ENCODE assay signal across 8 cellular contexts in the genomic region with DNA sequence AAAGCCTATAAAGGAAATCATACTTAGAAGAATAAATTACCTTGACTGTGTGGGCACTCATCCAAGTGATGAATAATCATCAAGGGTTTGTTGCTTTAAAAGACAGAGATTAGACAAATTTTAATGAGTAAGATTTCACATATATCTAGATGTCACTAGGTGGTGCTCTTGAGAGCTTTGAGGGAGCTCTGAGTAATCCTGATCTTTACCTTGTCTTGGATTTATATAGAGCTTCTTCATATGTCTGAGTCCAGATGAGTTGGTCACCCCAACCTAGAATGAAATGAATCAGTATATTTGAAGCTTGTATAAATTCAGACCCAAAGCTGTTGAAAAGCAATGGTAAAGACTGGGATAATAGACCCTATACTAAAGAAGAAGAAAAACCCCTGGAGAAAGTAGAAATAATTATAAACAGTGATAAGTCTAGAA. TPM values are rescaled to one million over a fixed set of nuclear protein-coding genes. Genes with fewer than 3 reads are reported as not detected.
DNase-seq lines count a peak whose midpoint lies in the region; ATAC-seq and TF ChIP-seq lines count a peak whose summit lies in the region.

No MANE protein-coding gene starts in this region.

- TF ChIP-seq CTCF in NB4 (IDR thresholded peaks at IDR 0.05; ENCODE audit: low read depth, low read length): peak; percentile 52

- H3K36me3 ChIP-seq in CD8-positive, alpha-beta memory T cell (ENCODE audit: insufficient read depth, low read length): no peaks in the 10 kb centered on the region

- POLR2A ChIA-PET in CD8-positive, alpha-beta memory T cell (lab: Charles Lee): no interaction called here

- no peak overlapping the region for H3K4me3 Mint-ChIP-seq in CD8-positive, alpha-beta memory T cell

- no peak overlapping the region for H3K27ac Mint-ChIP-seq in CD8-positive, alpha-beta memory T cell

- H3K4me1 ChIP-seq in CD8-positive, alpha-beta memory T cell (ENCODE audit: insufficient read depth, low read length): no peaks in the 10 kb centered on the region

- H3K9me3 Mint-ChIP-seq in CD8-positive, alpha-beta memory T cell: no peaks in the 10 kb centered on the region

- peaks cover 0 to 5% of the 10 kb centered on the region in 2 donors for H3K27me3 Mint-ChIP-seq in CD8-positive, alpha-beta memory T cell

- H3K36me3 Mint-ChIP-seq in CD8-positive, alpha-beta memory T cell: no peaks in the 10 kb centered on the region

- no peaks in the 10 kb centered on the region for H3K27me3 ChIP-seq in CD8-positive, alpha-beta memory T cell (ENCODE audit: insufficient read depth, low read length, poor library complexity, severe bottlenecking)

- DNase-seq in DMS53 treated with DMSO at 0.1 percent for 48 hours (lab: John Stamatoyannopoulos, UW; ENCODE audit: unreplicated experiment) (peak; percentile 81), NB4 (ENCODE audit: low read depth) (peak; percentile 72), fibroblast of the conjunctiva (ENCODE audit: low read depth) (peak; percentile 51), renal cortical epithelial cell (ENCODE audit: low read depth) (peak; percentile 86)
- DNase-seq in central memory CD4-positive, alpha-beta T cell: no peak
- DNase-seq in CD8-positive, alpha-beta memory T cell: no peak

- ATAC-seq in GM21529 (IDR thresholded peaks at IDR 0.05; ENCODE audit: unreplicated experiment) (peak; percentile 72), SK-N-SH treated with all-trans-retinoic acid at 6 μM for 48 hours (peak; percentile 89)

- H3K27ac ChIP-seq in CD8-positive, alpha-beta memory T cell (ENCODE audit: low read depth, low read length): no peak overlapping the region

- CTCF ChIA-PET in CD8-positive, alpha-beta memory T cell (lab: Charles Lee): no interaction called here

- no peak overlapping the region for H3K4me3 ChIP-seq in NB4 (ENCODE audit: low read depth, low read length)
- H3K4me3 ChIP-seq in CD8-positive, alpha-beta memory T cell (ENCODE audit: low read length): no peak overlapping the region

- no peak for TF ChIP-seq POLR2A in NB4 (IDR thresholded peaks at IDR 0.05; ENCODE audit: extremely low read depth, insufficient read length)

- no peaks in the 10 kb centered on the region for H3K4me1 Mint-ChIP-seq in CD8-positive, alpha-beta memory T cell

- H3K9me3 ChIP-seq in CD8-positive, alpha-beta memory T cell (ENCODE audit: low read length): no peaks in the 10 kb centered on the region

TF ChIP-seq in SK-N-SH treated with all-trans-retinoic acid at 6 μM for 48 hours, 23 proteins besides CTCF, POLR2A, EP300 and RAD21:
- TF ChIP-seq OSR1 (CRISPR knock-in tag; IDR thresholded peaks at IDR 0.05) (no peak), ZFP30 (CRISPR knock-in tag; IDR thresholded peaks at IDR 0.05) (no peak), SNAI2 (CRISPR knock-in tag; IDR thresholded peaks at IDR 0.05) (no peak), ISL1 (CRISPR knock-in tag; IDR thresholded peaks at IDR 0.05) (0 out of 2 replicates have a peak, but pooled peaks have one; percentile 27)
- TF ChIP-seq, protein P1, sequence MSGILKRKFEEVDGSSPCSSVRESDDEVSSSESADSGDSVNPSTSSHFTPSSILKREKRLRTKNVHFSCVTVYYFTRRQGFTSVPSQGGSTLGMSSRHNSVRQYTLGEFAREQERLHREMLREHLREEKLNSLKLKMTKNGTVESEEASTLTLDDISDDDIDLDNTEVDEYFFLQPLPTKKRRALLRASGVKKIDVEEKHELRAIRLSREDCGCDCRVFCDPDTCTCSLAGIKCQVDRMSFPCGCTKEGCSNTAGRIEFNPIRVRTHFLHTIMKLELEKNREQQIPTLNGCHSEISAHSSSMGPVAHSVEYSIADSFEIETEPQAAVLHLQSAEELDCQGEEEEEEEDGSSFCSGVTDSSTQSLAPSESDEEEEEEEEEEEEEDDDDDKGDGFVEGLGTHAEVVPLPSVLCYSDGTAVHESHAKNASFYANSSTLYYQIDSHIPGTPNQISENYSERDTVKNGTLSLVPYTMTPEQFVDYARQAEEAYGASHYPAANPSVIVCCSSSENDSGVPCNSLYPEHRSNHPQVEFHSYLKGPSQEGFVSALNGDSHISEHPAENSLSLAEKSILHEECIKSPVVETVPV (CRISPR knock-in tag; IDR thresholded peaks at IDR 0.05): no peak

RNA-seq across cellular contexts. Expression of a gene that starts 3.7 kb away (rescaled TPM):
- total RNA-seq in renal cortical epithelial cell: 18.6 and 29.0 TPM in 2 replicates
- total RNA-seq in CD8-positive, alpha-beta memory T cell: not detected
- not detected for polyA plus RNA-seq in CD8-positive, alpha-beta memory T cell

RNA-seq across cellular contexts. Expression of a gene that starts 47.6 kb away (rescaled TPM):
- 52.6 and 89.1 TPM in 2 replicates for total RNA-seq in renal cortical epithelial cell
- total RNA-seq in CD8-positive, alpha-beta memory T cell: under 1 TPM; 0.66 to 0.97 TPM
- not detected for polyA plus RNA-seq in CD8-positive, alpha-beta memory T cell

Comparison
In these comparisons a context has a peak if more than half of its experiments do, and no peak if none do; other contexts are left out.
1. DNase-seq: peak in DMS53 treated with DMSO at 0.1 percent for 48 hours (single experiment), NB4 (single experiment), fibroblast of the conjunctiva (single experiment) and renal cortical epithelial cell (single experiment); none in central memory CD4-positive, alpha-beta T cell (single experiment) and CD8-positive, alpha-beta memory T cell (0 of 5).
2. RNA of a gene that starts 3.7 kb away (total RNA-seq): 18.6 to 29.0 TPM in renal cortical epithelial cell; not detected in CD8-positive, alpha-beta memory T cell; every median in the first group is over 10 times any median in the second.
3. RNA of a gene that starts 47.6 kb away (total RNA-seq): 52.6 to 89.1 TPM in renal cortical epithelial cell; 0.66 to 0.97 TPM in CD8-positive, alpha-beta memory T cell; every median in the first group is over 10 times any median in the second.